In genomic region chr1:229559336-229559801, GRCh38 we compare ENCODE assay signal across 1 cellular context.
TF ChIP-seq lines count a peak whose summit lies in the region.
"Not testable (repeated sequence)": the region's sequence is repeated elsewhere in the genome, so short reads cannot be mapped to it uniquely, and the experiment has no call there.

No MANE protein-coding gene starts in this region.

TF ChIP-seq in HepG2, 621 proteins besides CTCF, POLR2A, EP300 and RAD21:
- 0 out of 2 replicates have a peak, but pooled peaks have one; percentile 8 for TF ChIP-seq HOXA5 (CRISPR knock-in tag; IDR thresholded peaks at IDR 0.05)
- TF ChIP-seq ZNF772 (CRISPR knock-in tag; IDR thresholded peaks at IDR 0.05), result 0 out of 2 replicates have a peak, but pooled peaks have one; percentile 3
- peak; percentile 2; the same call in 1 of the 2 replicates for TF ChIP-seq ZSCAN31 (CRISPR knock-in tag; IDR thresholded peaks at IDR 0.05; ENCODE audit: low read depth)
- not testable (repeated sequence) for TF ChIP-seq USF2 (IDR thresholded peaks at IDR 0.05; ENCODE audit: low read depth, low read length)
- 0 out of 2 replicates have a peak, but pooled peaks have one; percentile 20 for TF ChIP-seq USF2 (CRISPR knock-in tag; IDR thresholded peaks at IDR 0.05; ENCODE audit: borderline replicate concordance)
- TF ChIP-seq CBX5 (CRISPR knock-in tag; IDR thresholded peaks at IDR 0.05; ENCODE audit: borderline replicate concordance), result 0 out of 2 replicates have a peak, but pooled peaks have one; percentile 12
- TF ChIP-seq ZNF543 (CRISPR knock-in tag; IDR thresholded peaks at IDR 0.05), result 0 out of 2 replicates have a peak, but pooled peaks have one; percentile 5
- peak; percentile 4; the same call in 1 of the 2 replicates for TF ChIP-seq HNF1B (CRISPR knock-in tag; IDR thresholded peaks at IDR 0.05)
- TF ChIP-seq ZNF460 (CRISPR knock-in tag; IDR thresholded peaks at IDR 0.05; ENCODE audit: borderline replicate concordance), result peak; percentile 83; the same call in 1 of the 2 replicates
- TF ChIP-seq HDAC1 (CRISPR knock-in tag; IDR thresholded peaks at IDR 0.05), result peak; percentile 43; the same call in 1 of the 2 replicates
- 0 out of 2 replicates have a peak, but pooled peaks have one; percentile 33 for TF ChIP-seq ZNF224 (CRISPR knock-in tag; IDR thresholded peaks at IDR 0.05)
- 0 out of 2 replicates have a peak, but pooled peaks have one; percentile 7 for TF ChIP-seq ZNF343 (CRISPR knock-in tag; IDR thresholded peaks at IDR 0.05)
